In the genomic region with DNA sequence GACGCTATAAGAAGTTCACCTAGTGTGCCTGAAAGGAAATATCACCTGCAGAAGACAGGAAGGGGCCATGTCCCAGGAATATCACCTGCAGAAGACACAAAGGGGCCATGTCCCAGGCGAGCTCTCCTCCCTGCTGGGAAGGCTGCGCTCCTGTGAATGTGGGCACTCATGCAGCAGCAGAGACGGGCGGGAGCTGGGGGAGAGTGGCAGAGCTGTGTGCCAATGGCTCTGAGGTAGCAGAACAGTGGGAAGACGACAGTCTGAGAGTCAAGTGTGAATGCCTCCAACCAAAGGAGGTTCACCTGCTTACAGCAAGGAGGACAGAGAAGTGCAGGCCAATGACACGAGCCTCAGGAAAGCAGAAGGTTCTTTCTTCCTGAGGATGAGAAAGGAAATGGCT, we compare ENCODE assay signal across 17 cellular contexts.
DNase-seq lines count a peak whose midpoint lies in the region; ATAC-seq and TF ChIP-seq lines count a peak whose summit lies in the region.
"Had no signal": no experiment of that assay in that cellular context is flagged by ENCODE, and none has a peak within 500 bp of the region (broad histone marks: within the 10 kb centered on the region; RNA-seq: fewer than 3 reads in every experiment).

No MANE protein-coding gene starts in this region.

- H3K9me3 ChIP-seq in neuronal stem cell (replicated peaks in 1 of 2; ENCODE audit: control insufficient read depth in 2 of 2, insufficient read depth in 1 of 2, low read depth in 1 of 2, low read length in 2 of 2): no peaks in the 10 kb centered on the region
- H3K9me3 ChIP-seq: BE2C had no signal

- peak overlapping the region; percentile 40 for H3K4me3 Mint-ChIP-seq in endothelial cell (ENCODE audit: unreplicated experiment)
- H3K4me3 Mint-ChIP-seq: CD4-positive, CD25-positive, alpha-beta regulatory T cell; CD8-positive, alpha-beta memory T cell; HFFc6 had no signal

- no peak overlapping the region for H2BK15ac ChIP-seq in neuronal stem cell (ENCODE audit: low read length)

- H3K36me3 ChIP-seq in H7 (replicated peaks; ENCODE audit: control insufficient read depth, insufficient read depth, low read length) (no peaks in the 10 kb centered on the region), neuronal stem cell (replicated peaks in 1 of 2; ENCODE audit: control insufficient read depth in 2 of 2, insufficient read depth in 2 of 2, low read length in 2 of 2) (no peaks in the 10 kb centered on the region)
- H3K36me3 ChIP-seq: BE2C had no signal

- no peaks in the 10 kb centered on the region for H3K79me1 ChIP-seq in neuronal stem cell (ENCODE audit: low read depth, low read length)

- H3K9ac ChIP-seq in neuronal stem cell (ENCODE audit: low read depth, low read length, poor library complexity): no peak overlapping the region
- H3K9ac ChIP-seq: GM23248 had no signal

- H3K27me3 ChIP-seq in H7 (ENCODE audit: control insufficient read depth, insufficient read depth, low read length): no peaks in the 10 kb centered on the region
- no peaks in the 10 kb centered on the region for H3K27me3 ChIP-seq in neuronal stem cell (ENCODE audit: control insufficient read depth in 3 of 3, insufficient read depth in 3 of 3, low read depth in 1 of 3, low read length in 3 of 3)

- H3K4me1 ChIP-seq in neuronal stem cell (ENCODE audit: control insufficient read depth in 2 of 2, insufficient read depth in 1 of 2, low read depth in 1 of 2, low read length in 2 of 2): peaks cover 0 to 12% of the 10 kb centered on the region in 2 donors
- H3K4me1 ChIP-seq: BE2C had no signal

- no peak overlapping the region for H3K4ac ChIP-seq in neuronal stem cell (ENCODE audit: low read length)

- H3K4me3 ChIP-seq in H7 (ENCODE audit: insufficient read depth, low read depth, low read length): no peak overlapping the region
- no peak overlapping the region for H3K4me3 ChIP-seq in neuronal stem cell (ENCODE audit: low read length in 2 of 2)
- H3K4me3 ChIP-seq: GM23248 had no signal

- no peak overlapping the region for H3K14ac ChIP-seq in neuronal stem cell (ENCODE audit: low read length)

- H3K9me3 Mint-ChIP-seq in endothelial cell (ENCODE audit: unreplicated experiment): peaks cover 52% of the 10 kb centered on the region
- H3K9me3 Mint-ChIP-seq: CD8-positive, alpha-beta memory T cell had no signal

- DNase-seq in H7 (peak; percentile 42), NCI-H345 (lab: John Stamatoyannopoulos, UW) (peak; percentile 61), endothelial cell (ENCODE audit: low spot score) (no peak), neuronal stem cell (ENCODE audit: low spot score) (no peak), activated gamma-delta T cell (lab: John Stamatoyannopoulos, UW) (no peak)
- no peak for DNase-seq in activated CD4-positive, alpha-beta T cell treated with anti-CD3 and anti-CD28 coated beads, Interleukin-2, amount 50 U/mL, for 4 hours
- DNase-seq: BE2C; C1 segment of cervical spinal cord; CD4-positive, CD25-positive, alpha-beta regulatory T cell; CD8-positive, alpha-beta memory T cell; COR-L47; GM23248; HFFc6 had no signal

- H2AK5ac ChIP-seq in neuronal stem cell (ENCODE audit: low read depth, low read length): no peak overlapping the region

- no peak overlapping the region for H3K23ac ChIP-seq in neuronal stem cell (ENCODE audit: low read depth, low read length, poor library complexity)

- H3K27me3 Mint-ChIP-seq in endothelial cell (ENCODE audit: unreplicated experiment): peaks cover 22% of the 10 kb centered on the region
- H3K27me3 Mint-ChIP-seq: CD4-positive, CD25-positive, alpha-beta regulatory T cell had no signal

- H2BK120ac ChIP-seq in neuronal stem cell (ENCODE audit: low read depth, low read length): no peak overlapping the region

- no CpG with 5 or more reads among the region's 7 CpGs for WGBS in neuronal stem cell (ENCODE audit: extremely low coverage in 2 of 2, insufficient read length in 2 of 2, insufficient replicate concordance in 1 of 2), 2 donors

- H3K4me1 Mint-ChIP-seq in endothelial cell (ENCODE audit: unreplicated experiment): no peaks in the 10 kb centered on the region
- H3K4me1 Mint-ChIP-seq: CD4-positive, CD25-positive, alpha-beta regulatory T cell; CD8-positive, alpha-beta memory T cell had no signal

- TF ChIP-seq CTCF in endothelial cell (IDR thresholded peaks at IDR 0.05; ENCODE audit: unreplicated experiment): no peak

- H3K36me3 Mint-ChIP-seq in endothelial cell (ENCODE audit: low read depth, unreplicated experiment): peaks cover 31% of the 10 kb centered on the region
- H3K36me3 Mint-ChIP-seq: CD4-positive, CD25-positive, alpha-beta regulatory T cell; CD8-positive, alpha-beta memory T cell had no signal

- no peak overlapping the region for H3K27ac ChIP-seq in neuronal stem cell (replicated peaks; ENCODE audit: low read length)
- H3K27ac ChIP-seq: GM23248, HL-60 had no signal

- H2AFZ ChIP-seq in neuronal stem cell (ENCODE audit: low read length): no peak overlapping the region
- H2AFZ ChIP-seq: GM23248 had no signal

- H2BK12ac ChIP-seq in neuronal stem cell (ENCODE audit: low read length): no peak overlapping the region

- H4K91ac ChIP-seq in neuronal stem cell (ENCODE audit: low read depth, low read length, poor library complexity): no peak overlapping the region

- no peak overlapping the region for H2BK5ac ChIP-seq in neuronal stem cell (ENCODE audit: low read length)

- H4K8ac ChIP-seq in neuronal stem cell (ENCODE audit: low read depth, low read length): no peak overlapping the region

- no peak overlapping the region for H3K4me2 ChIP-seq in neuronal stem cell (ENCODE audit: insufficient read depth, low read length, poor library complexity, severe bottlenecking)

- ATAC-seq in HG03432 (IDR thresholded peaks at IDR 0.05; ENCODE audit: unreplicated experiment): no peak
- no peak for ATAC-seq in GM18870 (IDR thresholded peaks at IDR 0.05; ENCODE audit: unreplicated experiment)
- ATAC-seq: HCT116 had no signal

- peak overlapping the region; percentile 68 for H3K18ac ChIP-seq in neuronal stem cell (ENCODE audit: low read length)

- H3K27ac Mint-ChIP-seq in endothelial cell (ENCODE audit: unreplicated experiment): no peak overlapping the region
- H3K27ac Mint-ChIP-seq: CD4-positive, CD25-positive, alpha-beta regulatory T cell; CD8-positive, alpha-beta memory T cell; HFFc6 had no signal

Comparison
In these comparisons a context has a peak if more than half of its experiments do, and no peak if none do; other contexts are left out.
1. DNase-seq: peak in H7 (single experiment) and NCI-H345 (single experiment); none in endothelial cell (single experiment), neuronal stem cell (single experiment), activated CD4-positive, alpha-beta T cell treated with anti-CD3 and anti-CD28 coated beads, Interleukin-2, amount 50 U/mL, for 4 hours (0 of 2) and activated gamma-delta T cell (single experiment).